Comparison of ENCODE assay signal across 1 cellular context in the genomic region with DNA sequence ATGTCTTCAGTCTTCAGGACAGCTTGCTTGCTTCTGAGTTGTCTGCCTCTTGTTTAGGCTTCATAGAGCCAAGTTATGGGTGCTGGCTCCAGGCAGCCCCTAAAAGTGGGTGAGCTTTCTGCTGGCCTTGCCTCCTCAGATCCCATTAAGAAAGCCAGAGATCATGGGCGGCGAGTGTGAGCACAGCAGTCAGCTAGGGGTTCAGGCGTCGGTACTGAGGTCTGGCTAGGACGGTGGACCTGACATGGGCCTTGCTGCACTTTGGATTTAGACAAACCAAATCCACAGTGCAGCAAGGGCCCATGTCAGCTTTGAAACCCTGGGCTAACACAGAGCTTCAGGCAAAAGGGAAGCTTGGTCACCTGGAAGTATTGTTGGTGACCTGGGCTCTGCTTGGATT.
TF ChIP-seq lines count a peak whose summit lies in the region.

No MANE protein-coding gene starts in this region.

TF ChIP-seq in H1, 55 proteins besides CTCF, POLR2A, EP300 and RAD21:
- no peak for TF ChIP-seq SRF (IDR thresholded peaks at IDR 0.05; ENCODE audit: low read depth, low read length)
- TF ChIP-seq CEBPB (IDR thresholded peaks at IDR 0.05; ENCODE audit: low read depth, low read length), result no peak
- no peak for TF ChIP-seq BCL11A (IDR thresholded peaks at IDR 0.05; ENCODE audit: low read depth in 2 of 2, low read length in 2 of 2)
- no peak for TF ChIP-seq TEAD4 (IDR thresholded peaks at IDR 0.05; ENCODE audit: low read depth, low read length)
- TF ChIP-seq CTBP2 (IDR thresholded peaks at IDR 0.05; ENCODE audit: borderline replicate concordance, insufficient read depth, insufficient read length, low read length), result no peak
- TF ChIP-seq GTF2F1 (IDR thresholded peaks at IDR 0.05; ENCODE audit: borderline replicate concordance, low read depth, low read length), result no peak
- TF ChIP-seq ASH2L (IDR thresholded peaks at IDR 0.05; ENCODE audit: low read length), result no peak
- TF ChIP-seq, protein P1, sequence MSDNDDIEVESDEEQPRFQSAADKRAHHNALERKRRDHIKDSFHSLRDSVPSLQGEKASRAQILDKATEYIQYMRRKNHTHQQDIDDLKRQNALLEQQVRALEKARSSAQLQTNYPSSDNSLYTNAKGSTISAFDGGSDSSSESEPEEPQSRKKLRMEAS (IDR thresholded peaks at IDR 0.05), result no peak
- TF ChIP-seq RNF2 (IDR thresholded peaks at IDR 0.05; ENCODE audit: borderline replicate concordance, low read depth, low read length, missing control alignments, poor library complexity, severe bottlenecking), result no peak
- no peak for TF ChIP-seq SAP30 (IDR thresholded peaks at IDR 0.05; ENCODE audit: insufficient read depth, insufficient replicate concordance, low read length)
- TF ChIP-seq SIX5 (IDR thresholded peaks at IDR 0.05; ENCODE audit: low read depth, low read length), result no peak
- no peak for TF ChIP-seq CHD2 (IDR thresholded peaks at IDR 0.05; ENCODE audit: low read length)
- TF ChIP-seq HDAC2 (IDR thresholded peaks at IDR 0.05; ENCODE audit: borderline replicate concordance in 1 of 2, low read depth in 2 of 2, low read length in 2 of 2), result no peak
- TF ChIP-seq SP1 (IDR thresholded peaks at IDR 0.05; ENCODE audit: low read depth, low read length), result no peak
- no peak for TF ChIP-seq CBX8 (IDR thresholded peaks at IDR 0.05; ENCODE audit: borderline replicate concordance, low read depth, low read length)
- no peak for TF ChIP-seq CREB1 (IDR thresholded peaks at IDR 0.05)
